ENCODE assay signal across 8 cellular contexts in genomic region chr5:34499001-34499734, GRCh38.
DNase-seq lines count a peak whose midpoint lies in the region; ATAC-seq, FAIRE-seq and TF ChIP-seq lines count a peak whose summit lies in the region.

No MANE protein-coding gene starts in this region.

- peaks cover 9% of the 10 kb centered on the region; the same call in 2 of the 3 replicates for H3K4me1 Mint-ChIP-seq in GM23338

- H3K14ac ChIP-seq in neuronal stem cell (ENCODE audit: low read length): no peak overlapping the region

- H3K4me3 ChIP-seq in GM23338 (no peak overlapping the region), Loucy (ENCODE audit: low read length, poor library complexity, severe bottlenecking) (no peak overlapping the region), astrocyte of the spinal cord (ENCODE audit: low read depth, low read length) (no peak overlapping the region), neuronal stem cell (ENCODE audit: low read length in 2 of 2) (no peak overlapping the region), kidney (ENCODE audit: low read length in 2 of 2) (no peak overlapping the region)

- H2AFZ ChIP-seq in GM23338 (peak overlapping the region; percentile 90), Loucy (ENCODE audit: low read length) (peak overlapping the region; percentile 88), neuronal stem cell (ENCODE audit: low read length) (peak overlapping the region; percentile 59)

- no peak overlapping the region for H2BK15ac ChIP-seq in neuronal stem cell (ENCODE audit: low read length)

- no peak overlapping the region for H3K27ac Mint-ChIP-seq in GM23338

- H2AK5ac ChIP-seq in neuronal stem cell (ENCODE audit: low read depth, low read length): no peak overlapping the region

- TF ChIP-seq CTCF in GM23338 (conservative IDR thresholded peaks at IDR 0.05; ENCODE audit: low read depth in 2 of 2) (no peak), Loucy (conservative IDR thresholded peaks at IDR 0.05; ENCODE audit: low read length) (no peak), astrocyte of the spinal cord (IDR thresholded peaks at IDR 0.05; ENCODE audit: low read depth, low read length) (no peak), kidney (IDR thresholded peaks at IDR 0.05; ENCODE audit: borderline replicate concordance, extremely low read depth, insufficient read depth) (no peak)

- H3K27ac ChIP-seq in GM23338 (ENCODE audit: low read depth) (no peak overlapping the region), neuronal stem cell (replicated peaks; ENCODE audit: low read length) (no peak overlapping the region), kidney (ENCODE audit: low read depth in 2 of 2, low read length in 2 of 2) (no peak overlapping the region)

- peaks cover 6% of the 10 kb centered on the region; the same call in 1 of the 3 replicates for H3K36me3 Mint-ChIP-seq in GM23338 (ENCODE audit: low read depth)

- H4K8ac ChIP-seq in neuronal stem cell (ENCODE audit: low read depth, low read length): no peak overlapping the region

- no peaks in the 10 kb centered on the region; the same call in 2 of the 3 replicates for H3K9me3 Mint-ChIP-seq in GM23338

- no peak overlapping the region for H4K91ac ChIP-seq in neuronal stem cell (ENCODE audit: low read depth, low read length, poor library complexity)

- peak overlapping the region; percentile 8 for H3K9ac ChIP-seq in Loucy (ENCODE audit: low read depth, low read length, poor library complexity, severe bottlenecking)
- H3K9ac ChIP-seq in neuronal stem cell (ENCODE audit: low read depth, low read length, poor library complexity): no peak overlapping the region
- H3K9ac ChIP-seq in kidney (ENCODE audit: low read length in 2 of 2): no peak overlapping the region

- in situ Hi-C loops in astrocyte of the spinal cord (cut with HindIII; ENCODE audit: low sequenced_read_pairs): no loop called here

- no peak for DNase-seq in GM23338 (ENCODE audit: low spot score)
- peak; percentile 82 for DNase-seq in astrocyte of the spinal cord (ENCODE audit: low read depth, low spot score)
- DNase-seq in neuronal stem cell (ENCODE audit: low spot score): no peak
- no peak for DNase-seq in NCI-H1092 (lab: John Stamatoyannopoulos, UW)
- no peak for DNase-seq in GDM1 (lab: John Stamatoyannopoulos, UW)
- no peak for DNase-seq in kidney

- H3K79me2 ChIP-seq in GM23338 (replicated peaks; ENCODE audit: insufficient read depth): no peaks in the 10 kb centered on the region
- H3K79me2 ChIP-seq in Loucy (ENCODE audit: insufficient read depth, low read length): no peaks in the 10 kb centered on the region

- peaks cover 9% of the 10 kb centered on the region for H3K4me1 ChIP-seq in GM23338 (ENCODE audit: insufficient read depth)
- H3K4me1 ChIP-seq in Loucy (ENCODE audit: insufficient read depth, low read length, poor library complexity, severe bottlenecking): peaks cover 31% of the 10 kb centered on the region
- peaks cover 2 to 17% of the 10 kb centered on the region in 2 donors for H3K4me1 ChIP-seq in neuronal stem cell (ENCODE audit: control insufficient read depth in 2 of 2, insufficient read depth in 1 of 2, low read depth in 1 of 2, low read length in 2 of 2)
- peaks cover 0 to 13% of the 10 kb centered on the region in 2 donors for H3K4me1 ChIP-seq in kidney (ENCODE audit: control insufficient read depth in 1 of 2, insufficient read depth in 1 of 2, low read depth in 1 of 2, low read length in 2 of 2)

- H3K27me3 ChIP-seq in GM23338 (ENCODE audit: insufficient read depth) (no peaks in the 10 kb centered on the region), Loucy (ENCODE audit: insufficient read depth, low read length, poor library complexity, severe bottlenecking) (no peaks in the 10 kb centered on the region), neuronal stem cell (ENCODE audit: control insufficient read depth in 3 of 3, insufficient read depth in 3 of 3, low read depth in 1 of 3, low read length in 3 of 3) (no peaks in the 10 kb centered on the region)

- no peak overlapping the region for H3K23ac ChIP-seq in neuronal stem cell (ENCODE audit: low read depth, low read length, poor library complexity)

- peak overlapping the region; percentile 39 for H3K18ac ChIP-seq in neuronal stem cell (ENCODE audit: low read length)

- no peak overlapping the region for H3K4ac ChIP-seq in neuronal stem cell (ENCODE audit: low read length)

- FAIRE-seq in kidney (lab: Jason Lieb, UNC): no peak

- H4K20me1 ChIP-seq in GM23338 (replicated peaks; ENCODE audit: insufficient read depth) (no peaks in the 10 kb centered on the region), Loucy (ENCODE audit: insufficient read depth, low read length, poor library complexity, severe bottlenecking) (no peaks in the 10 kb centered on the region)

- no peak overlapping the region for H2BK120ac ChIP-seq in neuronal stem cell (ENCODE audit: low read depth, low read length)

- H3K4me2 ChIP-seq in GM23338 (no peak overlapping the region), Loucy (ENCODE audit: low read depth, low read length, poor library complexity, severe bottlenecking) (peak overlapping the region; percentile 19), neuronal stem cell (ENCODE audit: insufficient read depth, low read length, poor library complexity, severe bottlenecking) (no peak overlapping the region)

- no peaks in the 10 kb centered on the region for H3K9me3 ChIP-seq in Loucy (ENCODE audit: insufficient read depth, low read depth, low read length)
- H3K9me3 ChIP-seq in neuronal stem cell (replicated peaks in 1 of 2; ENCODE audit: control insufficient read depth in 2 of 2, insufficient read depth in 1 of 2, low read depth in 1 of 2, low read length in 2 of 2): no peaks in the 10 kb centered on the region
- H3K9me3 ChIP-seq in kidney (ENCODE audit: control insufficient read depth in 1 of 2, low read length in 2 of 2): no peaks in the 10 kb centered on the region

- intact Hi-C loops in kidney (cut with DNase I): no loop called here

- WGBS in neuronal stem cell (ENCODE audit: extremely low coverage in 2 of 2, insufficient read length in 2 of 2, insufficient replicate concordance in 1 of 2), 2 donors: no CpG with 5 or more reads among the region's 5 CpGs

- ATAC-seq in GM18502 (IDR thresholded peaks at IDR 0.05; ENCODE audit: poor library complexity, unreplicated experiment): peak; percentile 94
- ATAC-seq in GM23338: no peak

- no peak overlapping the region for H2BK5ac ChIP-seq in neuronal stem cell (ENCODE audit: low read length)

- H3K36me3 ChIP-seq in GM23338 (ENCODE audit: insufficient read depth): no peaks in the 10 kb centered on the region
- H3K36me3 ChIP-seq in Loucy (ENCODE audit: insufficient read depth, low read length): no peaks in the 10 kb centered on the region
- H3K36me3 ChIP-seq in neuronal stem cell (replicated peaks in 1 of 2; ENCODE audit: control insufficient read depth in 2 of 2, insufficient read depth in 2 of 2, low read length in 2 of 2): no peaks in the 10 kb centered on the region
- H3K36me3 ChIP-seq in kidney (ENCODE audit: control insufficient read depth in 1 of 2, insufficient read depth in 2 of 2, low read length in 2 of 2): no peaks in the 10 kb centered on the region

- H3K9me2 ChIP-seq in GM23338 (ENCODE audit: insufficient read depth): no peaks in the 10 kb centered on the region; the same call in 1 of the 2 replicates
- no peaks in the 10 kb centered on the region for H3K9me2 ChIP-seq in Loucy (replicated peaks; ENCODE audit: low read depth, low read length)

- H3K79me1 ChIP-seq in neuronal stem cell (ENCODE audit: low read depth, low read length): no peaks in the 10 kb centered on the region

- H3K27me3 Mint-ChIP-seq in GM23338 (ENCODE audit: insufficient read depth, low read depth, poor library complexity): peaks cover 2% of the 10 kb centered on the region

- H2BK12ac ChIP-seq in neuronal stem cell (ENCODE audit: low read length): no peak overlapping the region

- no peak overlapping the region for H3K4me3 Mint-ChIP-seq in GM23338

- H3F3A ChIP-seq in GM23338 (replicated peaks; ENCODE audit: low read depth): no peaks in the 10 kb centered on the region
- H3F3A ChIP-seq in Loucy (ENCODE audit: low read depth): no peaks in the 10 kb centered on the region

TF ChIP-seq in GM23338, 12 proteins besides CTCF, POLR2A, EP300 and RAD21 (continues in another document):
- no peak for TF ChIP-seq ZNF114 (CRISPR knock-in tag; IDR thresholded peaks at IDR 0.05)
- no peak for TF ChIP-seq NANOG (IDR thresholded peaks at IDR 0.05; ENCODE audit: borderline replicate concordance)
- TF ChIP-seq JUNB (IDR thresholded peaks at IDR 0.05; ENCODE audit: unreplicated experiment): no peak
- TF ChIP-seq EZH2phosphoT487 (IDR thresholded peaks at IDR 0.05; ENCODE audit: unreplicated experiment): no peak
- TF ChIP-seq, protein P1, sequence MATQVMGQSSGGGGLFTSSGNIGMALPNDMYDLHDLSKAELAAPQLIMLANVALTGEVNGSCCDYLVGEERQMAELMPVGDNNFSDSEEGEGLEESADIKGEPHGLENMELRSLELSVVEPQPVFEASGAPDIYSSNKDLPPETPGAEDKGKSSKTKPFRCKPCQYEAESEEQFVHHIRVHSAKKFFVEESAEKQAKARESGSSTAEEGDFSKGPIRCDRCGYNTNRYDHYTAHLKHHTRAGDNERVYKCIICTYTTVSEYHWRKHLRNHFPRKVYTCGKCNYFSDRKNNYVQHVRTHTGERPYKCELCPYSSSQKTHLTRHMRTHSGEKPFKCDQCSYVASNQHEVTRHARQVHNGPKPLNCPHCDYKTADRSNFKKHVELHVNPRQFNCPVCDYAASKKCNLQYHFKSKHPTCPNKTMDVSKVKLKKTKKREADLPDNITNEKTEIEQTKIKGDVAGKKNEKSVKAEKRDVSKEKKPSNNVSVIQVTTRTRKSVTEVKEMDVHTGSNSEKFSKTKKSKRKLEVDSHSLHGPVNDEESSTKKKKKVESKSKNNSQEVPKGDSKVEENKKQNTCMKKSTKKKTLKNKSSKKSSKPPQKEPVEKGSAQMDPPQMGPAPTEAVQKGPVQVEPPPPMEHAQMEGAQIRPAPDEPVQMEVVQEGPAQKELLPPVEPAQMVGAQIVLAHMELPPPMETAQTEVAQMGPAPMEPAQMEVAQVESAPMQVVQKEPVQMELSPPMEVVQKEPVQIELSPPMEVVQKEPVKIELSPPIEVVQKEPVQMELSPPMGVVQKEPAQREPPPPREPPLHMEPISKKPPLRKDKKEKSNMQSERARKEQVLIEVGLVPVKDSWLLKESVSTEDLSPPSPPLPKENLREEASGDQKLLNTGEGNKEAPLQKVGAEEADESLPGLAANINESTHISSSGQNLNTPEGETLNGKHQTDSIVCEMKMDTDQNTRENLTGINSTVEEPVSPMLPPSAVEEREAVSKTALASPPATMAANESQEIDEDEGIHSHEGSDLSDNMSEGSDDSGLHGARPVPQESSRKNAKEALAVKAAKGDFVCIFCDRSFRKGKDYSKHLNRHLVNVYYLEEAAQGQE (IDR thresholded peaks at IDR 0.05; ENCODE audit: unreplicated experiment): no peak
- TF ChIP-seq POLR2AphosphoS5 (IDR thresholded peaks at IDR 0.05; ENCODE audit: low read depth): no peak
